In genomic region chr21:45986316-45987051, GRCh38 we compare ENCODE assay signal across 17 cellular contexts. TPM values are rescaled to one million over a fixed set of nuclear protein-coding genes. Genes with fewer than 3 reads are reported as not detected.
DNase-seq lines count a peak whose midpoint lies in the region; ATAC-seq and TF ChIP-seq lines count a peak whose summit lies in the region.
"Had no signal": no experiment of that assay in that cellular context is flagged by ENCODE, and none has a peak within 500 bp of the region (broad histone marks: within the 10 kb centered on the region; RNA-seq: fewer than 3 reads in every experiment).

No MANE protein-coding gene starts in this region.

- no peak overlapping the region for H2BK5ac ChIP-seq in neuronal stem cell (ENCODE audit: low read length)

- peak overlapping the region; percentile 55 for H3K23ac ChIP-seq in neuronal stem cell (ENCODE audit: low read depth, low read length, poor library complexity)

- H3K18ac ChIP-seq in neuronal stem cell (ENCODE audit: low read length): no peak overlapping the region

- H3K9ac ChIP-seq in neuronal stem cell (ENCODE audit: low read depth, low read length, poor library complexity) (no peak overlapping the region), colonic mucosa (ENCODE audit: low read depth in 2 of 2, low read length in 2 of 2) (no peak overlapping the region)

- TF ChIP-seq CTCF in endothelial cell (IDR thresholded peaks at IDR 0.05; ENCODE audit: unreplicated experiment) (no peak), vagina (IDR thresholded peaks at IDR 0.05) (no peak), colonic mucosa (IDR thresholded peaks at IDR 0.05) (no peak)

- peak overlapping the region; percentile 38 for H3K14ac ChIP-seq in neuronal stem cell (ENCODE audit: low read length)

- H3K4me1 Mint-ChIP-seq in endothelial cell (ENCODE audit: unreplicated experiment): no peaks in the 10 kb centered on the region
- H3K4me1 Mint-ChIP-seq in activated naive CD8-positive, alpha-beta T cell treated with anti-CD3 and anti-CD28 coated beads, Interleukin-2, amount 50 U/mL, for 24 hours: no peaks in the 10 kb centered on the region
- H3K4me1 Mint-ChIP-seq: stimulated activated naive B cell treated with anti-CD40 and anti-IgM and Interleukin-4, amounts not matched to agents 10 μg/mL and 1 μg/mL and 100 μg/mL, for 72 hours had no signal

- no peak overlapping the region for H3K27ac Mint-ChIP-seq in endothelial cell (ENCODE audit: unreplicated experiment)
- no peak overlapping the region for H3K27ac Mint-ChIP-seq in activated naive CD8-positive, alpha-beta T cell treated with anti-CD3 and anti-CD28 coated beads, Interleukin-2, amount 50 U/mL, for 24 hours
- H3K27ac Mint-ChIP-seq: activated T-helper 1 cell treated with anti-CD3 and anti-CD28 coated beads, Interleukin-12 subunit alpha, Interleukin-12 subunit beta, Interleukin-2, Interleukin-4 antibody, amounts not matched to agents 30 ng/mL and 10 ng/mL and 1 ng/mL, durations not matched to agents 14 hours and 24 hours and 36 hours; stimulated activated naive B cell treated with anti-CD40 and anti-IgM and Interleukin-4, amounts not matched to agents 10 μg/mL and 1 μg/mL and 100 μg/mL, for 72 hours had no signal

- no peak overlapping the region for H3K4ac ChIP-seq in neuronal stem cell (ENCODE audit: low read length)

- H2AK5ac ChIP-seq in neuronal stem cell (ENCODE audit: low read depth, low read length): no peak overlapping the region

- no peak overlapping the region for H2BK12ac ChIP-seq in neuronal stem cell (ENCODE audit: low read length)

- H2BK15ac ChIP-seq in neuronal stem cell (ENCODE audit: low read length): no peak overlapping the region

- no peak overlapping the region for H2AFZ ChIP-seq in neuronal stem cell (ENCODE audit: low read length)

- no peak overlapping the region for H4K8ac ChIP-seq in neuronal stem cell (ENCODE audit: low read depth, low read length)

- ATAC-seq in Right ventricle myocardium superior (ENCODE audit: poor library complexity) (no peak), left cardiac atrium (no peak), GM19351 (IDR thresholded peaks at IDR 0.05; ENCODE audit: unreplicated experiment) (no peak)
- no peak for ATAC-seq in activated naive CD8-positive, alpha-beta T cell treated with anti-CD3 and anti-CD28 coated beads, Interleukin-2, amount 50 U/mL, for 24 hours
- ATAC-seq: stimulated activated naive B cell treated with anti-CD40 and anti-IgM and Interleukin-4, amounts not matched to agents 10 μg/mL and 1 μg/mL and 100 μg/mL, for 72 hours had no signal

- H3K4me1 ChIP-seq in neuronal stem cell (ENCODE audit: control insufficient read depth in 2 of 2, insufficient read depth in 1 of 2, low read depth in 1 of 2, low read length in 2 of 2): peaks cover 5 to 8% of the 10 kb centered on the region in 2 donors
- H3K4me1 ChIP-seq in vagina: peaks cover 37% of the 10 kb centered on the region
- no peaks in the 10 kb centered on the region for H3K4me1 ChIP-seq in colonic mucosa
- H3K4me1 ChIP-seq: prostate gland had no signal

- DNase-seq in Right ventricle myocardium superior: peak; percentile 32
- DNase-seq in left cardiac atrium: no peak
- DNase-seq in endothelial cell (ENCODE audit: low spot score): peak; percentile 3
- no peak for DNase-seq in neuronal stem cell (ENCODE audit: low spot score)
- DNase-seq in vagina (ENCODE audit: extremely low spot score in 2 of 2): no peak
- no peak for DNase-seq in colonic mucosa
- DNase-seq in activated naive CD8-positive, alpha-beta T cell treated with anti-CD3 and anti-CD28 coated beads, Interleukin-2, amount 50 U/mL, for 24 hours: no peak
- DNase-seq: amniotic stem cell; NCI-H2081 treated with DMSO at 0.1 percent for 48 hours; NCI-H510A treated with DMSO at 0.1 percent for 48 hours; stimulated activated CD4-positive, alpha-beta T cell treated with anti-CD3 and anti-CD28 coated beads, Interleukin-15, amount 100 ng/mL, for 24 hours; stimulated activated naive B cell treated with anti-CD40 and anti-IgM and Interleukin-4, amounts not matched to agents 10 μg/mL and 1 μg/mL and 100 μg/mL, for 72 hours had no signal

- no peak overlapping the region for H4K91ac ChIP-seq in neuronal stem cell (ENCODE audit: low read depth, low read length, poor library complexity)

- intact Hi-C loops in Right ventricle myocardium superior (cut with DNase I) (loop anchor here (10.0 kb wide), 1 partner anchor 68 kb away; no protein-coding TSS in a partner anchor), left cardiac atrium (cut with DNase I) (no loop called here), vagina (cut with DNase I) (no loop called here), colonic mucosa (cut with DNase I) (no loop called here)

- H3K9me3 ChIP-seq in neuronal stem cell (replicated peaks in 1 of 2; ENCODE audit: control insufficient read depth in 2 of 2, insufficient read depth in 1 of 2, low read depth in 1 of 2, low read length in 2 of 2): no peaks in the 10 kb centered on the region
- no peaks in the 10 kb centered on the region for H3K9me3 ChIP-seq in vagina
- H3K9me3 ChIP-seq in colonic mucosa: no peaks in the 10 kb centered on the region
- H3K9me3 ChIP-seq: prostate gland, upper lobe of left lung had no signal

- H2BK120ac ChIP-seq in neuronal stem cell (ENCODE audit: low read depth, low read length): no peak overlapping the region

- peaks cover 5% of the 10 kb centered on the region for H3K79me1 ChIP-seq in neuronal stem cell (ENCODE audit: low read depth, low read length)

- no peak for TF ChIP-seq POLR2A in vagina (IDR thresholded peaks at IDR 0.05)

- WGBS in neuronal stem cell (ENCODE audit: extremely low coverage in 2 of 2, insufficient read length in 2 of 2, insufficient replicate concordance in 1 of 2), 2 donors: no CpG with 5 or more reads among the region's 36 CpGs

- H3K4me3 Mint-ChIP-seq in endothelial cell (ENCODE audit: unreplicated experiment): no peak overlapping the region
- H3K4me3 Mint-ChIP-seq in activated naive CD8-positive, alpha-beta T cell treated with anti-CD3 and anti-CD28 coated beads, Interleukin-2, amount 50 U/mL, for 24 hours: no peak overlapping the region
- H3K4me3 Mint-ChIP-seq: activated T-helper 1 cell treated with anti-CD3 and anti-CD28 coated beads, Interleukin-12 subunit alpha, Interleukin-12 subunit beta, Interleukin-2, Interleukin-4 antibody, amounts not matched to agents 30 ng/mL and 10 ng/mL and 1 ng/mL, durations not matched to agents 14 hours and 24 hours and 36 hours; stimulated activated naive B cell treated with anti-CD40 and anti-IgM and Interleukin-4, amounts not matched to agents 10 μg/mL and 1 μg/mL and 100 μg/mL, for 72 hours had no signal

- H3K4me3 ChIP-seq in neuronal stem cell (ENCODE audit: low read length in 2 of 2) (no peak overlapping the region), vagina (no peak overlapping the region), colonic mucosa (no peak overlapping the region)
- H3K4me3 ChIP-seq: lung, prostate gland, upper lobe of left lung had no signal

- peaks cover 9% of the 10 kb centered on the region for H3K27me3 Mint-ChIP-seq in endothelial cell (ENCODE audit: unreplicated experiment)
- H3K27me3 Mint-ChIP-seq in activated naive CD8-positive, alpha-beta T cell treated with anti-CD3 and anti-CD28 coated beads, Interleukin-2, amount 50 U/mL, for 24 hours: peaks cover 3% of the 10 kb centered on the region

- peaks cover 11% of the 10 kb centered on the region for H3K36me3 Mint-ChIP-seq in endothelial cell (ENCODE audit: low read depth, unreplicated experiment)
- peaks cover 4% of the 10 kb centered on the region for H3K36me3 Mint-ChIP-seq in activated naive CD8-positive, alpha-beta T cell treated with anti-CD3 and anti-CD28 coated beads, Interleukin-2, amount 50 U/mL, for 24 hours (ENCODE audit: low read depth)
- H3K36me3 Mint-ChIP-seq: stimulated activated naive B cell treated with anti-CD40 and anti-IgM and Interleukin-4, amounts not matched to agents 10 μg/mL and 1 μg/mL and 100 μg/mL, for 72 hours had no signal

- H3K4me2 ChIP-seq in neuronal stem cell (ENCODE audit: insufficient read depth, low read length, poor library complexity, severe bottlenecking): no peak overlapping the region

- H3K27me3 ChIP-seq in neuronal stem cell (ENCODE audit: control insufficient read depth in 3 of 3, insufficient read depth in 3 of 3, low read depth in 1 of 3, low read length in 3 of 3) (peaks cover 0 to 8% (median 0%) of the 10 kb centered on the region in 3 experiments), vagina (no peaks in the 10 kb centered on the region), colonic mucosa (peaks cover 13% of the 10 kb centered on the region)

- H3K27ac ChIP-seq in neuronal stem cell (replicated peaks; ENCODE audit: low read length) (no peak overlapping the region), vagina (peak overlapping the region; percentile 91), colonic mucosa (no peak overlapping the region)
- H3K27ac ChIP-seq: prostate gland, upper lobe of left lung had no signal

- H3K9me3 Mint-ChIP-seq in endothelial cell (ENCODE audit: unreplicated experiment): no peaks in the 10 kb centered on the region
- no peaks in the 10 kb centered on the region for H3K9me3 Mint-ChIP-seq in activated naive CD8-positive, alpha-beta T cell treated with anti-CD3 and anti-CD28 coated beads, Interleukin-2, amount 50 U/mL, for 24 hours
- H3K9me3 Mint-ChIP-seq: activated T-helper 1 cell treated with anti-CD3 and anti-CD28 coated beads, Interleukin-12 subunit alpha, Interleukin-12 subunit beta, Interleukin-2, Interleukin-4 antibody, amounts not matched to agents 30 ng/mL and 10 ng/mL and 1 ng/mL, durations not matched to agents 14 hours and 24 hours and 36 hours had no signal

- H3K36me3 ChIP-seq in neuronal stem cell (replicated peaks in 1 of 2; ENCODE audit: control insufficient read depth in 2 of 2, insufficient read depth in 2 of 2, low read length in 2 of 2) (peaks cover 3 to 49% of the 10 kb centered on the region in 2 donors), vagina (peaks cover 0 to 46% of the 10 kb centered on the region in 2 donors), colonic mucosa (no peaks in the 10 kb centered on the region)

RNA-seq across cellular contexts. Expression of gene COL6A1, which starts 4.9 kb away (rescaled TPM):
- total RNA-seq in Right ventricle myocardium superior (173 TPM), left cardiac atrium (100 to 1,000 TPM; 244 to 247 TPM), endothelial cell (ENCODE audit: unreplicated experiment) (65.5 TPM), vagina (520 TPM), colonic mucosa (100 to 1,000 TPM in 1 of 2 donors, 10 to 100 TPM in 1; 39.8 to 131 TPM)
- polyA plus RNA-seq in neuronal stem cell (2013, experiment 1 of 2): 54.3 TPM
- 53.4 TPM for polyA plus RNA-seq in neuronal stem cell (2013, experiment 2 of 2)

Comparison
In these comparisons a context has a peak if more than half of its experiments do, and no peak if none do; other contexts are left out.
1. DNase-seq: peak in Right ventricle myocardium superior (single experiment) and endothelial cell (single experiment); none in left cardiac atrium (single experiment), neuronal stem cell (single experiment), vagina (0 of 2), colonic mucosa (single experiment) and activated naive CD8-positive, alpha-beta T cell treated with anti-CD3 and anti-CD28 coated beads, Interleukin-2, amount 50 U/mL, for 24 hours (single experiment).